ENCODE assay signal across 17 cellular contexts in genomic region chr3:10470666-10471336, GRCh38. TPM values are rescaled to one million over a fixed set of nuclear protein-coding genes. Genes with fewer than 3 reads are reported as not detected.
A peak's percentile ranks its signal among the peaks of the same experiment; 100 is the strongest.
DNase-seq lines count a peak whose midpoint lies in the region; ATAC-seq and TF ChIP-seq lines count a peak whose summit lies in the region.
"Had no signal": no experiment of that assay in that cellular context is flagged by ENCODE, and none has a peak within 500 bp of the region (broad histone marks: within the 10 kb centered on the region; RNA-seq: fewer than 3 reads in every experiment).

No MANE protein-coding gene starts in this region.

- TF ChIP-seq CTCF in GM23338 (conservative IDR thresholded peaks at IDR 0.05; ENCODE audit: low read depth in 2 of 2): no peak
- TF ChIP-seq CTCF in endothelial cell (IDR thresholded peaks at IDR 0.05; ENCODE audit: unreplicated experiment): no peak
- TF ChIP-seq CTCF in neural crest cell (conservative IDR thresholded peaks at IDR 0.05): no peak

- H3K36me3 ChIP-seq in GM23338 (ENCODE audit: insufficient read depth): no peaks in the 10 kb centered on the region
- H3K36me3 ChIP-seq: brain microvascular endothelial cell had no signal

- no peaks in the 10 kb centered on the region for H3K9me3 Mint-ChIP-seq in GM23338
- H3K9me3 Mint-ChIP-seq in endothelial cell (ENCODE audit: unreplicated experiment): no peaks in the 10 kb centered on the region
- no peaks in the 10 kb centered on the region for H3K9me3 Mint-ChIP-seq in neural crest cell
- H3K9me3 Mint-ChIP-seq: activated naive CD4-positive, alpha-beta T cell treated with anti-CD3 and anti-CD28 coated beads for 36 hours; natural killer cell had no signal

- 0 out of 2 replicates have a peak overlapping the region, but pooled peaks have one; percentile 63 for H2AFZ ChIP-seq in GM23338

- H3K4me3 Mint-ChIP-seq in GM23338: peak overlapping the region; percentile 65
- no peak overlapping the region for H3K4me3 Mint-ChIP-seq in endothelial cell (ENCODE audit: unreplicated experiment)
- no peak overlapping the region for H3K4me3 Mint-ChIP-seq in neural crest cell
- H3K4me3 Mint-ChIP-seq: activated naive CD4-positive, alpha-beta T cell treated with anti-CD3 and anti-CD28 coated beads for 36 hours; natural killer cell; T-helper 17 cell had no signal

- H3K9me2 ChIP-seq in GM23338 (ENCODE audit: insufficient read depth): no peaks in the 10 kb centered on the region

- ATAC-seq in GM23338: peak; percentile 78
- no peak for ATAC-seq in GM19452 (IDR thresholded peaks at IDR 0.05; ENCODE audit: unreplicated experiment)
- no peak for ATAC-seq in HG02623 (IDR thresholded peaks at IDR 0.05; ENCODE audit: unreplicated experiment)
- ATAC-seq in GM18909 (IDR thresholded peaks at IDR 0.05; ENCODE audit: poor library complexity, unreplicated experiment): no peak
- ATAC-seq: natural killer cell, sciatic nerve, T-helper 17 cell had no signal

- H3K4me1 Mint-ChIP-seq in GM23338 (peaks cover 25% of the 10 kb centered on the region), endothelial cell (ENCODE audit: unreplicated experiment) (peaks cover 9% of the 10 kb centered on the region), neural crest cell (peaks cover 15% of the 10 kb centered on the region)
- H3K4me1 Mint-ChIP-seq: natural killer cell had no signal

- H3K79me2 ChIP-seq in GM23338 (replicated peaks; ENCODE audit: insufficient read depth): no peaks in the 10 kb centered on the region

- peak overlapping the region; percentile 36; the same call in 1 of the 2 replicates for H3K4me3 ChIP-seq in GM23338
- H3K4me3 ChIP-seq: lung, testis had no signal

- peaks cover 15% of the 10 kb centered on the region; the same call in 1 of the 2 replicates for H3K4me1 ChIP-seq in GM23338 (ENCODE audit: insufficient read depth)
- H3K4me1 ChIP-seq: testis had no signal

- no peaks in the 10 kb centered on the region for H3K27me3 ChIP-seq in GM23338 (ENCODE audit: insufficient read depth)
- H3K27me3 ChIP-seq: brain microvascular endothelial cell, testis had no signal

- H3K4me2 ChIP-seq in GM23338: peak overlapping the region; percentile 39; the same call in 1 of the 2 replicates

- no peaks in the 10 kb centered on the region for H3F3A ChIP-seq in GM23338 (replicated peaks; ENCODE audit: low read depth)

- H4K20me1 ChIP-seq in GM23338 (replicated peaks; ENCODE audit: insufficient read depth): no peaks in the 10 kb centered on the region

- DNase-seq in GM23338 (ENCODE audit: low spot score) (peak; percentile 87), HuH-7 (ENCODE audit: low spot score) (peak; percentile 83), endothelial cell (ENCODE audit: low spot score) (peak; percentile 12), neural crest cell (ENCODE audit: low read depth, low spot score) (peak; percentile 21)
- DNase-seq: hippocampal formation, natural killer cell, NCI-H2081, T-helper 17 cell, testis had no signal

- H3K27ac Mint-ChIP-seq in GM23338: no peak overlapping the region
- H3K27ac Mint-ChIP-seq in endothelial cell (ENCODE audit: unreplicated experiment): no peak overlapping the region
- H3K27ac Mint-ChIP-seq in neural crest cell (ENCODE audit: unreplicated experiment): no peak overlapping the region
- H3K27ac Mint-ChIP-seq: activated naive CD4-positive, alpha-beta T cell treated with anti-CD3 and anti-CD28 coated beads for 36 hours; natural killer cell; T-helper 17 cell had no signal

- no peaks in the 10 kb centered on the region; the same call in 2 of the 3 replicates for H3K36me3 Mint-ChIP-seq in GM23338 (ENCODE audit: low read depth)
- no peaks in the 10 kb centered on the region for H3K36me3 Mint-ChIP-seq in endothelial cell (ENCODE audit: low read depth, unreplicated experiment)
- H3K36me3 Mint-ChIP-seq in neural crest cell (ENCODE audit: low read depth): no peaks in the 10 kb centered on the region
- H3K36me3 Mint-ChIP-seq: natural killer cell had no signal

- H3K27me3 Mint-ChIP-seq in GM23338 (ENCODE audit: insufficient read depth, low read depth, poor library complexity) (peaks cover 6% of the 10 kb centered on the region), endothelial cell (ENCODE audit: unreplicated experiment) (peaks cover 9% of the 10 kb centered on the region), neural crest cell (ENCODE audit: low read depth) (peaks cover 6% of the 10 kb centered on the region)

- no peak overlapping the region for H3K27ac ChIP-seq in GM23338 (ENCODE audit: low read depth)
- H3K27ac ChIP-seq: brain microvascular endothelial cell, testis had no signal

TF ChIP-seq in GM23338, 12 proteins besides CTCF, POLR2A, EP300 and RAD21 (continues in another document):
- TF ChIP-seq EZH2 (IDR thresholded peaks at IDR 0.05; ENCODE audit: low read depth, unreplicated experiment): no peak
- no peak for TF ChIP-seq STAT1 (IDR thresholded peaks at IDR 0.05; ENCODE audit: unreplicated experiment)
- no peak for TF ChIP-seq JUNB (IDR thresholded peaks at IDR 0.05; ENCODE audit: unreplicated experiment)
- no peak for TF ChIP-seq POLR2AphosphoS5 (IDR thresholded peaks at IDR 0.05; ENCODE audit: low read depth)
- no peak for TF ChIP-seq ZNF462 (CRISPR knock-in tag; IDR thresholded peaks at IDR 0.05)
- TF ChIP-seq ZNF114 (CRISPR knock-in tag; IDR thresholded peaks at IDR 0.05): no peak
- no peak for TF ChIP-seq NANOG (IDR thresholded peaks at IDR 0.05; ENCODE audit: borderline replicate concordance)
- TF ChIP-seq ZNF331 (CRISPR knock-in tag; IDR thresholded peaks at IDR 0.05; ENCODE audit: low read depth): no peak
- no peak for TF ChIP-seq CREB1 (CRISPR knock-in tag; IDR thresholded peaks at IDR 0.05; ENCODE audit: low read depth)

RNA-seq across cellular contexts. Expression of gene ATP2B2, which starts 34.6 kb away (rescaled TPM):
- total RNA-seq in GM23338 (2014; rRNA removed; shearing (Covaris generic)): 0.35 and 0.63 TPM in 2 replicates
- 0.42 TPM in 1 of 2 replicates, not detected in the other for polyA plus RNA-seq in GM23338 (2016; fragmentation: Nextera tagmentation; extraction: Ambion mirVana)
- 1.7 TPM for total RNA-seq in endothelial cell (ENCODE audit: unreplicated experiment)
- 0.23 and 0.42 TPM in 2 replicates for total RNA-seq in neural crest cell
- total RNA-seq: activated naive CD4-positive, alpha-beta T cell treated with anti-CD3 and anti-CD28 coated beads for 36 hours; HT-29; natural killer cell; T-helper 17 cell had no signal
- polyA plus RNA-seq: lung had no signal

Comparison
In these comparisons a context has a peak if more than half of its experiments do, and no peak if none do; other contexts are left out.
1. DNase-seq: peak in every context shown above with its lines; median percentile 87 in GM23338; 83 in HuH-7; 21 in neural crest cell; 12 in endothelial cell.